ENCODE assay signal across 9 cellular contexts in the genomic region with DNA sequence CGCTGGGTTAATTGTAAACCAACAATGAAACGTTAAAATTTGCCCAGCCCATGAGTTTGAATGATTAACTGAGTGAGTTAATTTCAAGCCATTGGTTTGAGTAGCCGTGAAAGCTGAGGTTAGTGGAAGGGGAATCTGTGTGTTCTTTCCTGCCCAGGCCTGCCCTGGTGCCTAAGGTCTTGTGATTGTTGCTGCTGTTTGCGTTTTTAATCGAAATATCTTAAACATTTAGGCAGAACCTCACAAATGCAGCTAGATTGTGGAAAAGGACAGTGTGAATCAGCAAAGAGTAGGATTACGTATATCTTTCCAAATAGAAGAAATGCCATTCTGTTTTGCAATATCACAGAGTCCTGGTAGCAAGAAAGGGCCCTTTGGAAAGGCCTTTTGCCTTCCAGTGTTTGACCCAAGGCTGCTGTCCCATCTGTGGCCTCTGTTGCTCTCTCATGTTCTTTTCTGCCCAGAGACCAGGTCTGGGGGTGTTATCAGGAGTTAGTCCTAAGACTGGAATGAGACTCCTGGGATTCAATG.
A peak's percentile ranks its signal among the peaks of the same experiment; 100 is the strongest.
DNase-seq lines count a peak whose midpoint lies in the region; ATAC-seq lines count a peak whose summit lies in the region.
"Had no signal": no experiment of that assay in that cellular context is flagged by ENCODE, and none has a peak within 500 bp of the region (broad histone marks: within the 10 kb centered on the region; RNA-seq: fewer than 3 reads in every experiment).

No MANE protein-coding gene starts in this region.

- H3K27ac ChIP-seq in ACC112 (ENCODE audit: low read depth, low read length) = peak overlapping the region; percentile 66
- H3K27ac ChIP-seq in right cardiac atrium (ENCODE audit: low read length) = peak overlapping the region; percentile 6

- H3K36me3 ChIP-seq in ACC112 (ENCODE audit: insufficient read depth, low read length) = no peaks in the 10 kb centered on the region

- H3K4me3 ChIP-seq in ACC112 (ENCODE audit: low read depth, low read length) = no peak overlapping the region
- no peak overlapping the region for H3K4me3 ChIP-seq in right cardiac atrium (ENCODE audit: low read length)

- H3K9me3 ChIP-seq in right cardiac atrium (ENCODE audit: control insufficient read depth, low read length) = no peaks in the 10 kb centered on the region

- DNase-seq in NCI-H69 (lab: John Stamatoyannopoulos, UW) (peak; percentile 61), right cardiac atrium (no peak), midbrain (lab: John Stamatoyannopoulos, UW) (no peak), inferior parietal cortex (ENCODE audit: extremely low spot score) (no peak)
- DNase-seq: GDM1 had no signal

- ATAC-seq in GM19467 (IDR thresholded peaks at IDR 0.05; ENCODE audit: unreplicated experiment) (peak; percentile 59), right cardiac atrium (peak in 1 of 2 donors; percentile 10), GM18868 (IDR thresholded peaks at IDR 0.05; ENCODE audit: unreplicated experiment) (no peak), HG02852 (IDR thresholded peaks at IDR 0.05; ENCODE audit: unreplicated experiment) (no peak)

- intact Hi-C loops in right cardiac atrium (cut with DNase I) = no loop called here

- no peaks in the 10 kb centered on the region for H3K79me2 ChIP-seq in ACC112 (ENCODE audit: control insufficient read depth, insufficient read depth, low read length, unreplicated experiment)

- H3K4me1 ChIP-seq in ACC112 (ENCODE audit: control insufficient read depth, insufficient read depth, low read length, unreplicated experiment) = peaks cover 9% of the 10 kb centered on the region
- peaks cover 17% of the 10 kb centered on the region for H3K4me1 ChIP-seq in right cardiac atrium (ENCODE audit: control insufficient read depth, insufficient read depth, low read length)

- peak overlapping the region; percentile 55 for H2AFZ ChIP-seq in ACC112 (ENCODE audit: low read length, unreplicated experiment)

- WGBS in right cardiac atrium = 76% methylated on average over 6 of the region's 6 CpGs

- no peaks in the 10 kb centered on the region for H3K27me3 ChIP-seq in ACC112 (ENCODE audit: insufficient read depth, low read length)
- H3K27me3 ChIP-seq in right cardiac atrium (ENCODE audit: control insufficient read depth, insufficient read depth) = no peaks in the 10 kb centered on the region
